ENCODE assay signal across 21 cellular contexts in genomic region chr14:73686901-73687300, GRCh38.
"Had no signal": no experiment of that assay in that cellular context is flagged by ENCODE, and none has a peak within 500 bp of the region (broad histone marks: within the 10 kb centered on the region; RNA-seq: fewer than 3 reads in every experiment).

No MANE protein-coding gene starts in this region.

- H3K27ac Mint-ChIP-seq: dendritic cell treated with granulocyte-macrophage colony-stimulating factor and Interleukin-4, amounts not matched to agents 40 ng/mL and 50 ng/mL, for 4 days; effector memory CD8-positive, alpha-beta T cell; nephron progenitor cell; stimulated activated naive B cell treated with anti-CD40 and anti-IgM and Interleukin-4, amounts not matched to agents 10 μg/mL and 1 μg/mL and 100 μg/mL, for 72 hours had no signal

- H3K4me1 Mint-ChIP-seq: central memory CD8-positive, alpha-beta T cell; naive B cell; nephron progenitor cell; stimulated activated naive B cell treated with anti-CD40 and anti-IgM and Interleukin-4, amounts not matched to agents 10 μg/mL and 1 μg/mL and 100 μg/mL, for 72 hours; stimulated activated naive CD8-positive, alpha-beta T cell treated with anti-CD3 and anti-CD28 coated beads, Interleukin-15, amount 100 ng/mL, for 72 hours had no signal

- H3K4me1 ChIP-seq: esophagus muscularis mucosa, foreskin keratinocyte, right atrium auricular region, sigmoid colon had no signal

- H3K27ac ChIP-seq: epithelial cell of prostate, esophagus muscularis mucosa, foreskin keratinocyte, right atrium auricular region, sigmoid colon, thoracic aorta, transverse colon had no signal

- H3K4me3 ChIP-seq: esophagus muscularis mucosa, right atrium auricular region, sigmoid colon, thoracic aorta, transverse colon had no signal

- ATAC-seq: effector memory CD8-positive, alpha-beta T cell; foreskin keratinocyte; stimulated activated naive B cell treated with anti-CD40 and anti-IgM and Interleukin-4, amounts not matched to agents 10 μg/mL and 1 μg/mL and 100 μg/mL, for 72 hours; stimulated activated naive CD8-positive, alpha-beta T cell treated with anti-CD3 and anti-CD28 coated beads, Interleukin-15, amount 100 ng/mL, for 72 hours had no signal

- H3K9me3 ChIP-seq: esophagus muscularis mucosa, right atrium auricular region, sigmoid colon, thoracic aorta, transverse colon had no signal

- DNase-seq: effector memory CD8-positive, alpha-beta T cell; foreskin keratinocyte; hippocampal formation; kidney glomerular epithelial cell; mesendoderm; naive B cell; nephron progenitor cell; posterior cingulate gyrus; sigmoid colon; stimulated activated CD4-positive, alpha-beta T cell treated with anti-CD3 and anti-CD28 coated beads, Interleukin-15, amount 100 ng/mL, for 24 hours; stimulated activated CD4-positive, alpha-beta T cell treated with anti-CD3 and anti-CD28 coated beads, Interleukin-1b, Interleukin-23, amount 100 ng/mL, for 48 hours; stimulated activated CD4-positive, alpha-beta T cell treated with anti-CD3 and anti-CD28 coated beads, Interleukin-4, amount 100 ng/mL, for 4 hours; stimulated activated naive B cell treated with anti-CD40 and anti-IgM and Interleukin-4, amounts not matched to agents 10 μg/mL and 1 μg/mL and 100 μg/mL, for 72 hours; stimulated activated naive CD8-positive, alpha-beta T cell treated with anti-CD3 and anti-CD28 coated beads, Interleukin-15, amount 100 ng/mL, for 72 hours; transverse colon had no signal

- H3K36me3 ChIP-seq: right atrium auricular region had no signal

- H3K4me3 Mint-ChIP-seq: central memory CD8-positive, alpha-beta T cell; dendritic cell treated with granulocyte-macrophage colony-stimulating factor and Interleukin-4, amounts not matched to agents 40 ng/mL and 50 ng/mL, for 4 days; effector memory CD8-positive, alpha-beta T cell; naive B cell; nephron progenitor cell; stimulated activated naive B cell treated with anti-CD40 and anti-IgM and Interleukin-4, amounts not matched to agents 10 μg/mL and 1 μg/mL and 100 μg/mL, for 72 hours; stimulated activated naive CD8-positive, alpha-beta T cell treated with anti-CD3 and anti-CD28 coated beads, Interleukin-15, amount 100 ng/mL, for 72 hours had no signal

- H3K27me3 Mint-ChIP-seq: central memory CD8-positive, alpha-beta T cell; dendritic cell treated with granulocyte-macrophage colony-stimulating factor and Interleukin-4, amounts not matched to agents 40 ng/mL and 50 ng/mL, for 4 days; effector memory CD8-positive, alpha-beta T cell; naive B cell; stimulated activated naive B cell treated with anti-CD40 and anti-IgM and Interleukin-4, amounts not matched to agents 10 μg/mL and 1 μg/mL and 100 μg/mL, for 72 hours; stimulated activated naive CD8-positive, alpha-beta T cell treated with anti-CD3 and anti-CD28 coated beads, Interleukin-15, amount 100 ng/mL, for 72 hours had no signal

- H3K9me3 Mint-ChIP-seq: central memory CD8-positive, alpha-beta T cell; dendritic cell treated with granulocyte-macrophage colony-stimulating factor and Interleukin-4, amounts not matched to agents 40 ng/mL and 50 ng/mL, for 4 days; effector memory CD8-positive, alpha-beta T cell; naive B cell; nephron progenitor cell; stimulated activated naive B cell treated with anti-CD40 and anti-IgM and Interleukin-4, amounts not matched to agents 10 μg/mL and 1 μg/mL and 100 μg/mL, for 72 hours; stimulated activated naive CD8-positive, alpha-beta T cell treated with anti-CD3 and anti-CD28 coated beads, Interleukin-15, amount 100 ng/mL, for 72 hours had no signal

- H3K27me3 ChIP-seq: esophagus muscularis mucosa, foreskin keratinocyte, right atrium auricular region, sigmoid colon, transverse colon had no signal
